25 cellular contexts compared by ENCODE assay signal in genomic region chr5:126103050-126103449, GRCh38.
A peak's percentile ranks its signal among the peaks of the same experiment; 100 is the strongest.
DNase-seq lines count a peak whose midpoint lies in the region; ATAC-seq, FAIRE-seq and TF ChIP-seq lines count a peak whose summit lies in the region.
"Had no signal": no experiment of that assay in that cellular context is flagged by ENCODE, and none has a peak within 500 bp of the region (broad histone marks: within the 10 kb centered on the region; RNA-seq: fewer than 3 reads in every experiment).

No MANE protein-coding gene starts in this region.

- no peak overlapping the region for H3K27ac Mint-ChIP-seq in stimulated activated naive B cell treated with anti-CD40 and anti-IgM and Interleukin-4, amounts not matched to agents 10 μg/mL and 1 μg/mL and 100 μg/mL, for 72 hours
- no peak overlapping the region for H3K27ac Mint-ChIP-seq in natural killer cell
- H3K27ac Mint-ChIP-seq: CD14-positive monocyte; CD4-positive, alpha-beta T cell; CD8-positive, alpha-beta memory T cell had no signal

- no peaks in the 10 kb centered on the region for H3K36me3 Mint-ChIP-seq in stimulated activated naive B cell treated with anti-CD40 and anti-IgM and Interleukin-4, amounts not matched to agents 10 μg/mL and 1 μg/mL and 100 μg/mL, for 72 hours
- H3K36me3 Mint-ChIP-seq in natural killer cell = no peaks in the 10 kb centered on the region
- H3K36me3 Mint-ChIP-seq: CD14-positive monocyte; CD8-positive, alpha-beta memory T cell had no signal

- H3K4me3 Mint-ChIP-seq in stimulated activated naive B cell treated with anti-CD40 and anti-IgM and Interleukin-4, amounts not matched to agents 10 μg/mL and 1 μg/mL and 100 μg/mL, for 72 hours = no peak overlapping the region
- no peak overlapping the region for H3K4me3 Mint-ChIP-seq in natural killer cell
- H3K4me3 Mint-ChIP-seq: CD14-positive monocyte; CD4-positive, alpha-beta T cell; CD8-positive, alpha-beta memory T cell had no signal

- no peaks in the 10 kb centered on the region for H4K20me1 ChIP-seq in MM.1S (ENCODE audit: insufficient read depth, low read length)
- H4K20me1 ChIP-seq: BLaER1 treated with 17β-estradiol and CSF1 and Interleukin-3, amounts not matched to agents 10 nM and 100 nM had no signal

- H3K36me3 ChIP-seq in MM.1S (replicated peaks; ENCODE audit: insufficient read depth, low read length) = no peaks in the 10 kb centered on the region
- no peaks in the 10 kb centered on the region for H3K36me3 ChIP-seq in pancreas
- H3K36me3 ChIP-seq: BE2C; BLaER1 treated with 17β-estradiol and CSF1 and Interleukin-3, amounts not matched to agents 10 nM and 100 nM; HAP-1 had no signal

- H3K27ac ChIP-seq in MM.1S (ENCODE audit: low read length) (peak overlapping the region; percentile 53; the same call in 1 of the 2 replicates), pancreas (no peak overlapping the region)
- H3K27ac ChIP-seq: 22Rv1; A549; BLaER1 treated with 17β-estradiol and CSF1 and Interleukin-3, amounts not matched to agents 10 nM and 100 nM had no signal

- H3K9me3 ChIP-seq in MM.1S (replicated peaks; ENCODE audit: insufficient read depth, low read length) = no peaks in the 10 kb centered on the region
- H3K9me3 ChIP-seq in pancreas = no peaks in the 10 kb centered on the region
- H3K9me3 ChIP-seq: A549; BE2C; BLaER1 treated with 17β-estradiol and CSF1 and Interleukin-3, amounts not matched to agents 10 nM and 100 nM; HAP-1 had no signal

- no peaks in the 10 kb centered on the region for H3K79me2 ChIP-seq in MM.1S (ENCODE audit: low read length)

- H3K9ac ChIP-seq in MM.1S (ENCODE audit: low read length) = no peak overlapping the region
- H3K9ac ChIP-seq: BLaER1 treated with 17β-estradiol and CSF1 and Interleukin-3, amounts not matched to agents 10 nM and 100 nM had no signal

- DNase-seq in MM.1S = no peak
- DNase-seq in pancreas = no peak
- DNase-seq in stimulated activated naive B cell treated with anti-CD40 and anti-IgM and Interleukin-4, amounts not matched to agents 10 μg/mL and 1 μg/mL and 100 μg/mL, for 72 hours = no peak
- DNase-seq in HT-29 (ENCODE audit: low spot score) = no peak
- no peak for DNase-seq in natural killer cell
- DNase-seq in NK-92 treated with Interleukin-12 subunit alpha and Interleukin-12 subunit beta, amount 100 ng/mL, for 24 hours (lab: John Stamatoyannopoulos, UW) = no peak
- DNase-seq: ACHN; AML-193; BE2C; CD4-positive, alpha-beta T cell; CD8-positive, alpha-beta memory T cell; DMS53; DMS79 treated with DMSO at 0.1 percent for 48 hours; GF-D8; GOT3 had no signal

- TF ChIP-seq CTCF in MM.1S (IDR thresholded peaks at IDR 0.05; ENCODE audit: low read length) (no peak), pancreas (IDR thresholded peaks at IDR 0.05) (no peak), natural killer cell (IDR thresholded peaks at IDR 0.05) (no peak)

- H3K9me2 ChIP-seq in MM.1S (replicated peaks; ENCODE audit: insufficient read depth, low read length) = no peaks in the 10 kb centered on the region

- peak; percentile 85 for FAIRE-seq in A204.1 (lab: Jason Lieb, UNC)
- FAIRE-seq in colon (lab: Jason Lieb, UNC) = peak; percentile 43
- FAIRE-seq in pancreas (lab: Jason Lieb, UNC) = peak; percentile 80
- FAIRE-seq: A549, GM12891, GM18507, H54 had no signal

- no peaks in the 10 kb centered on the region for H3K27me3 Mint-ChIP-seq in stimulated activated naive B cell treated with anti-CD40 and anti-IgM and Interleukin-4, amounts not matched to agents 10 μg/mL and 1 μg/mL and 100 μg/mL, for 72 hours
- no peaks in the 10 kb centered on the region for H3K27me3 Mint-ChIP-seq in natural killer cell (ENCODE audit: low read depth in 2 of 2)
- H3K27me3 Mint-ChIP-seq: CD4-positive, alpha-beta T cell had no signal

- H3K4me1 Mint-ChIP-seq in stimulated activated naive B cell treated with anti-CD40 and anti-IgM and Interleukin-4, amounts not matched to agents 10 μg/mL and 1 μg/mL and 100 μg/mL, for 72 hours = no peaks in the 10 kb centered on the region
- no peaks in the 10 kb centered on the region for H3K4me1 Mint-ChIP-seq in natural killer cell
- H3K4me1 Mint-ChIP-seq: CD14-positive monocyte; CD8-positive, alpha-beta memory T cell had no signal

- H3K4me3 ChIP-seq in MM.1S (ENCODE audit: low read length) (no peak overlapping the region), pancreas (no peak overlapping the region)
- H3K4me3 ChIP-seq: A549; BLaER1 treated with 17β-estradiol and CSF1 and Interleukin-3, amounts not matched to agents 10 nM and 100 nM; HAP-1 had no signal

- no peak overlapping the region for H2AFZ ChIP-seq in MM.1S (ENCODE audit: low read length)

- peaks cover 19% of the 10 kb centered on the region for H3K4me1 ChIP-seq in MM.1S (ENCODE audit: low read length)
- H3K4me1 ChIP-seq in pancreas = no peaks in the 10 kb centered on the region
- H3K4me1 ChIP-seq: A549; BE2C; BLaER1 treated with 17β-estradiol and CSF1 and Interleukin-3, amounts not matched to agents 10 nM and 100 nM; HAP-1 had no signal

- H3K27me3 ChIP-seq in MM.1S (replicated peaks; ENCODE audit: insufficient read depth, low read length) (no peaks in the 10 kb centered on the region), pancreas (no peaks in the 10 kb centered on the region)
- H3K27me3 ChIP-seq: BE2C; BLaER1 treated with 17β-estradiol and CSF1 and Interleukin-3, amounts not matched to agents 10 nM and 100 nM had no signal

- ATAC-seq in pancreas (no peak), natural killer cell (no peak)
- ATAC-seq in stimulated activated naive B cell treated with anti-CD40 and anti-IgM and Interleukin-4, amounts not matched to agents 10 μg/mL and 1 μg/mL and 100 μg/mL, for 72 hours (replicated peaks) = no peak
- ATAC-seq: A549 had no signal

- no peak overlapping the region for H3K4me2 ChIP-seq in MM.1S (ENCODE audit: low read depth, low read length)
- H3K4me2 ChIP-seq: A549; BLaER1 treated with 17β-estradiol and CSF1 and Interleukin-3, amounts not matched to agents 10 nM and 100 nM had no signal

- no peaks in the 10 kb centered on the region for H3K9me3 Mint-ChIP-seq in stimulated activated naive B cell treated with anti-CD40 and anti-IgM and Interleukin-4, amounts not matched to agents 10 μg/mL and 1 μg/mL and 100 μg/mL, for 72 hours
- H3K9me3 Mint-ChIP-seq in natural killer cell = peaks cover 2 to 9% of the 10 kb centered on the region in 2 donors
- H3K9me3 Mint-ChIP-seq: CD4-positive, alpha-beta T cell had no signal

- intact Hi-C loops in pancreas (cut with DNase I) (no loop called here), natural killer cell (cut with micrococcal nuclease) (no loop called here)

- no peaks in the 10 kb centered on the region for H3F3A ChIP-seq in MM.1S (ENCODE audit: insufficient read depth, low read length)
